In the genomic region with DNA sequence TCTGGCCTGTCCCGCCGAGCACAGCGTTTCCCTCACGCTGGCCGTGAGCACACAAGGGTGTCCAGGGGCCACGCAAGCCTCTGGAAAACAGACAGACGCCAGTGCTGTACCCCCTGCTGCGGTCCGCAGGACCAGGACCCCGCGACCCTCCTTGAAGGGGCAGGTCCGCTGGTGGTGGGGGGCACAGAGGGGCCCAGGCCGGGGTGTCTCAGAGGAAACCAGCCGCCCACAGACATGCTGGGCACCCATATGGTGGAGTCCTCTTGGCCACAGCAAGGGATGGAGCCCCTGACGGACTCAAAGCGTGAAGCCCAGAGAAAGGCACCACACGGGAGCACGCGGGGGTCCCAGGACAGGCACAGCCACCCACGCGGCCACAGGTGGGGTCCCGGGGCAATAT, we compare ENCODE assay signal across 33 cellular contexts.
"Had no signal": no experiment of that assay in that cellular context is flagged by ENCODE, and none has a peak within 500 bp of the region (broad histone marks: within the 10 kb centered on the region; RNA-seq: fewer than 3 reads in every experiment).

No MANE protein-coding gene starts in this region.

- H3K27ac Mint-ChIP-seq: activated CD4-positive, alpha-beta memory T cell treated with anti-CD3 and anti-CD28 coated beads, Interleukin-2, amount 10 ng/mL, durations not matched to agents 7 days and 5 days; activated CD8-positive, alpha-beta memory T cell treated with anti-CD3 and anti-CD28 coated beads, Interleukin-2, amount 10 ng/mL, durations not matched to agents 7 days and 5 days; activated naive CD8-positive, alpha-beta T cell treated with anti-CD3 and anti-CD28 coated beads for 36 hours had no signal

- DNase-seq: activated CD4-positive, alpha-beta memory T cell treated with anti-CD3 and anti-CD28 coated beads, Interleukin-2, amount 10 ng/mL, durations not matched to agents 7 days and 5 days; activated CD4-positive, alpha-beta T cell treated with anti-CD3 and anti-CD28 coated beads for 1 hour; activated CD4-positive, alpha-beta T cell treated with anti-CD3 and anti-CD28 coated beads for 48 hours; activated CD4-positive, CD25-positive, alpha-beta regulatory T cell; activated CD8-positive, alpha-beta memory T cell treated with anti-CD3 and anti-CD28 coated beads for 24 hours; activated CD8-positive, alpha-beta memory T cell treated with anti-CD3 and anti-CD28 coated beads, Interleukin-2, amount 10 ng/mL, durations not matched to agents 7 days and 5 days; activated CD8-positive, alpha-beta memory T cell treated with anti-CD3 and anti-CD28 coated beads, Interleukin-2, amount 50 U/mL, for 48 hours; activated effector memory CD4-positive, alpha-beta T cell treated with Interleukin-2 at 50 U/mL for 16 hours; activated naive CD4-positive, alpha-beta T cell treated with anti-CD3 and anti-CD28 coated beads, Interleukin-2, amount 50 U/mL, for 16 hours; activated naive CD8-positive, alpha-beta T cell treated with anti-CD3 and anti-CD28 coated beads for 36 hours; activated T-cell treated with anti-CD3 and anti-CD28 coated beads, Interleukin-2, amount 50 U/mL, for 48 hours; amniotic stem cell; aorta; brain microvascular endothelial cell; NCI-H1092 treated with DMSO at 0.1 percent for 48 hours; NCI-H1417; NCI-H146; NCI-H187; NCI-H2029 treated with DMSO at 0.1 percent for 48 hours; NCI-H2107; NCI-H2171; NCI-H510A; NCI-H526; NCI-H748 treated with DMSO at 0.1 percent for 48 hours; OCI-M1; SIG-M5; T-helper 1 cell; T-helper 2 cell; T-helper 9 cell had no signal

- H3K36me3 Mint-ChIP-seq: activated CD8-positive, alpha-beta memory T cell treated with anti-CD3 and anti-CD28 coated beads, Interleukin-2, amount 10 ng/mL, durations not matched to agents 7 days and 5 days; activated naive CD8-positive, alpha-beta T cell treated with anti-CD3 and anti-CD28 coated beads for 36 hours had no signal

- H3K27ac ChIP-seq: brain microvascular endothelial cell, VCaP had no signal

- H3K36me3 ChIP-seq: brain microvascular endothelial cell had no signal

- H3K4me3 ChIP-seq: K562 had no signal

- H3K4me3 Mint-ChIP-seq: activated CD4-positive, alpha-beta memory T cell treated with anti-CD3 and anti-CD28 coated beads, Interleukin-2, amount 10 ng/mL, durations not matched to agents 7 days and 5 days; activated CD8-positive, alpha-beta memory T cell treated with anti-CD3 and anti-CD28 coated beads, Interleukin-2, amount 10 ng/mL, durations not matched to agents 7 days and 5 days; activated naive CD8-positive, alpha-beta T cell treated with anti-CD3 and anti-CD28 coated beads for 36 hours; central memory CD8-positive, alpha-beta T cell had no signal

- H3K27me3 ChIP-seq: brain microvascular endothelial cell had no signal

- H3K9me3 Mint-ChIP-seq: activated CD4-positive, alpha-beta memory T cell treated with anti-CD3 and anti-CD28 coated beads, Interleukin-2, amount 10 ng/mL, durations not matched to agents 7 days and 5 days; activated naive CD8-positive, alpha-beta T cell treated with anti-CD3 and anti-CD28 coated beads for 36 hours; central memory CD8-positive, alpha-beta T cell had no signal

- ATAC-seq: activated CD8-positive, alpha-beta memory T cell treated with anti-CD3 and anti-CD28 coated beads, Interleukin-2, amount 10 ng/mL, durations not matched to agents 7 days and 5 days; K562; SK-N-SH treated with all-trans-retinoic acid at 6 μM for 48 hours had no signal
